ENCODE assay signal across 18 cellular contexts in genomic region chr10:75647675-75648074, GRCh38.
"Had no signal": no experiment of that assay in that cellular context is flagged by ENCODE, and none has a peak within 500 bp of the region (broad histone marks: within the 10 kb centered on the region; RNA-seq: fewer than 3 reads in every experiment).

No MANE protein-coding gene starts in this region.

- H3K27ac Mint-ChIP-seq: naive thymus-derived CD8-positive, alpha-beta T cell; progenitor cell of endocrine pancreas; stimulated activated memory B cell treated with anti-CD40 and anti-IgM and Interleukin-4, amounts not matched to agents 10 μg/mL and 1 μg/mL and 100 μg/mL, for 72 hours; type B pancreatic cell had no signal

- H3K27me3 Mint-ChIP-seq: stimulated activated memory B cell treated with anti-CD40 and anti-IgM and Interleukin-4, amounts not matched to agents 10 μg/mL and 1 μg/mL and 100 μg/mL, for 72 hours; stimulated activated naive CD8-positive, alpha-beta T cell treated with anti-CD3 and anti-CD28 coated beads, Interleukin-15, amount 100 ng/mL, for 72 hours had no signal

- DNase-seq: hypothalamus; islet precursor cell; left ventricle myocardium inferior; mesendoderm; naive thymus-derived CD8-positive, alpha-beta T cell; right lobe of liver; stimulated activated CD4-positive, alpha-beta T cell treated with anti-CD3 and anti-CD28 coated beads, Interleukin-1b, Interleukin-23, amount 100 ng/mL, for 48 hours; stimulated activated CD4-positive, alpha-beta T cell treated with anti-CD3 and anti-CD28 coated beads, Interleukin-2, amount 100 ng/mL, for 48 hours; stimulated activated CD4-positive, alpha-beta T cell treated with anti-CD3 and anti-CD28 coated beads, Interleukin-4, amount 100 ng/mL, for 4 hours; stimulated activated CD8-positive, alpha-beta memory T cell treated with anti-CD3 and anti-CD28 coated beads, Interleukin-4, amount 100 ng/mL, for 48 hours; stimulated activated naive CD4-positive, alpha-beta T cell treated with Interleukin-2 at 50 U/mL for 16 hours; stimulated activated naive CD8-positive, alpha-beta T cell treated with anti-CD3 and anti-CD28 coated beads, Interleukin-15, amount 100 ng/mL, for 72 hours; uterus had no signal

- H3K9me3 Mint-ChIP-seq: stimulated activated memory B cell treated with anti-CD40 and anti-IgM and Interleukin-4, amounts not matched to agents 10 μg/mL and 1 μg/mL and 100 μg/mL, for 72 hours; stimulated activated naive CD8-positive, alpha-beta T cell treated with anti-CD3 and anti-CD28 coated beads, Interleukin-15, amount 100 ng/mL, for 72 hours had no signal

- ATAC-seq: naive thymus-derived CD8-positive, alpha-beta T cell; stimulated activated memory B cell treated with anti-CD40 and anti-IgM and Interleukin-4, amounts not matched to agents 10 μg/mL and 1 μg/mL and 100 μg/mL, for 72 hours; stimulated activated naive CD8-positive, alpha-beta T cell treated with anti-CD3 and anti-CD28 coated beads, Interleukin-15, amount 100 ng/mL, for 72 hours had no signal

- H3K36me3 Mint-ChIP-seq: naive thymus-derived CD8-positive, alpha-beta T cell; stimulated activated memory B cell treated with anti-CD40 and anti-IgM and Interleukin-4, amounts not matched to agents 10 μg/mL and 1 μg/mL and 100 μg/mL, for 72 hours; type B pancreatic cell had no signal

- H3K4me3 Mint-ChIP-seq: naive thymus-derived CD8-positive, alpha-beta T cell; nephron; neural crest cell; stimulated activated memory B cell treated with anti-CD40 and anti-IgM and Interleukin-4, amounts not matched to agents 10 μg/mL and 1 μg/mL and 100 μg/mL, for 72 hours; stimulated activated naive CD8-positive, alpha-beta T cell treated with anti-CD3 and anti-CD28 coated beads, Interleukin-15, amount 100 ng/mL, for 72 hours; type B pancreatic cell had no signal

- H3K4me1 Mint-ChIP-seq: naive thymus-derived CD8-positive, alpha-beta T cell; stimulated activated memory B cell treated with anti-CD40 and anti-IgM and Interleukin-4, amounts not matched to agents 10 μg/mL and 1 μg/mL and 100 μg/mL, for 72 hours; stimulated activated naive CD8-positive, alpha-beta T cell treated with anti-CD3 and anti-CD28 coated beads, Interleukin-15, amount 100 ng/mL, for 72 hours had no signal
